ENCODE assay signal across 20 cellular contexts in genomic region chr17:55274371-55275255, GRCh38. TPM values are rescaled to one million over a fixed set of nuclear protein-coding genes. Genes with fewer than 3 reads are reported as not detected.
A peak's percentile ranks its signal among the peaks of the same experiment; 100 is the strongest.
DNase-seq lines count a peak whose midpoint lies in the region; ATAC-seq and TF ChIP-seq lines count a peak whose summit lies in the region.
"Had no signal": no experiment of that assay in that cellular context is flagged by ENCODE, and none has a peak within 500 bp of the region (broad histone marks: within the 10 kb centered on the region; RNA-seq: fewer than 3 reads in every experiment).

No MANE protein-coding gene starts in this region.

- H3K4me1 ChIP-seq in liver (ENCODE audit: control insufficient read depth in 4 of 4, insufficient read depth in 4 of 4, low read length in 3 of 4) (peaks cover 8 to 61% (median 50%) of the 10 kb centered on the region in 4 donors), skeletal muscle tissue (ENCODE audit: control insufficient read depth in 3 of 3, insufficient read depth in 3 of 3, low read length in 3 of 3) (peaks cover 14 to 42% (median 20%) of the 10 kb centered on the region in 3 donors)

- H3K27me3 ChIP-seq in liver (ENCODE audit: control insufficient read depth in 4 of 4, insufficient read depth in 4 of 4, low read length in 3 of 4) (no peaks in the 10 kb centered on the region), skeletal muscle tissue (ENCODE audit: control insufficient read depth in 3 of 3, insufficient read depth in 3 of 3, low read length in 3 of 3) (no peaks in the 10 kb centered on the region)
- H3K27me3 ChIP-seq: MG63 had no signal

- peaks cover 0 to 3% (median 0%) of the 10 kb centered on the region in 4 donors for H3K36me3 ChIP-seq in liver (ENCODE audit: control insufficient read depth in 4 of 4, insufficient read depth in 3 of 4, low read depth in 1 of 4, low read length in 3 of 4)
- no peaks in the 10 kb centered on the region for H3K36me3 ChIP-seq in skeletal muscle tissue (ENCODE audit: control insufficient read depth in 3 of 3, insufficient read depth in 3 of 3, low read length in 3 of 3)
- H3K36me3 ChIP-seq: MG63 had no signal

- peak overlapping the region in 1 of 3 donors; percentile 4 for H3K4me3 ChIP-seq in liver (ENCODE audit: low read depth in 1 of 3, low read length in 3 of 3)
- H3K4me3 ChIP-seq in skeletal muscle tissue (ENCODE audit: low read length in 3 of 3) = no peak overlapping the region
- no peak overlapping the region for H3K4me3 ChIP-seq in lower leg skin (ENCODE audit: low read depth, poor library complexity, severe bottlenecking)
- H3K4me3 ChIP-seq: MG63 had no signal

- TF ChIP-seq CTCF in liver (IDR thresholded peaks at IDR 0.05; ENCODE audit: low read depth, low read length, missing input control) = no peak
- TF ChIP-seq CTCF in lower leg skin (IDR thresholded peaks at IDR 0.05) = no peak

- in situ Hi-C loops in G401 (cut with HindIII; ENCODE audit: low sequenced_read_pairs) = no loop called here

- H3K9me3 ChIP-seq in liver (ENCODE audit: control insufficient read depth in 4 of 4, low read length in 3 of 4) (no peaks in the 10 kb centered on the region), skeletal muscle tissue (ENCODE audit: control insufficient read depth in 3 of 3, low read length in 3 of 3) (no peaks in the 10 kb centered on the region)
- H3K9me3 ChIP-seq: MG63 had no signal

- no peak for TF ChIP-seq RAD21 in liver (IDR thresholded peaks at IDR 0.05)

- intact Hi-C loops in Right ventricle myocardium superior (cut with DNase I) (no loop called here), cardiac septum (cut with DNase I) (no loop called here), lower leg skin (cut with DNase I; ENCODE audit: low total_unique reads) (no loop called here)

- ATAC-seq in Right ventricle myocardium superior (ENCODE audit: poor library complexity) (peak; percentile 20), HG02870 (IDR thresholded peaks at IDR 0.05; ENCODE audit: unreplicated experiment) (no peak)
- ATAC-seq: activated CD8-positive, alpha-beta memory T cell treated with anti-CD3 and anti-CD28 coated beads, Interleukin-2, amount 10 ng/mL, durations not matched to agents 7 days and 5 days; naive thymus-derived CD4-positive, alpha-beta T cell had no signal

- peak overlapping the region; percentile 89 to 94 for H3K27ac ChIP-seq in liver (ENCODE audit: low read depth in 1 of 2, low read length in 2 of 2)
- H3K27ac ChIP-seq in skeletal muscle tissue (ENCODE audit: low read depth, low read length) = peak overlapping the region; percentile 86

- peak overlapping the region in 1 of 2 donors; percentile 92 for H3K9ac ChIP-seq in liver (ENCODE audit: low read depth in 1 of 2, low read length in 2 of 2)
- peak overlapping the region in 2 of 3 donors; percentile 72 to 82 for H3K9ac ChIP-seq in skeletal muscle tissue (ENCODE audit: low read depth in 1 of 3, low read length in 3 of 3)

- WGBS in liver = 47% methylated on average over 7 of the region's 7 CpGs
- WGBS in lower leg skin, 2 donors = 63 to 69% methylated on average over 7 of the region's 7 CpGs

- no peak for DNase-seq in Right ventricle myocardium superior
- DNase-seq in cardiac septum (ENCODE audit: low spot score) = no peak
- no peak for DNase-seq in kidney tubule cell (ENCODE audit: low spot score)
- no peak for DNase-seq in G401 (ENCODE audit: low spot score)
- DNase-seq in lower leg skin (ENCODE audit: low spot score in 2 of 2) = no peak
- DNase-seq: activated CD4-positive, CD25-positive, alpha-beta regulatory T cell treated with anti-CD3 and anti-CD28 coated beads, Interleukin-2, amount 50 U/mL, for 72 hours; activated CD8-positive, alpha-beta memory T cell treated with anti-CD3 and anti-CD28 coated beads, Interleukin-2, amount 10 ng/mL, durations not matched to agents 7 days and 5 days; activated effector memory CD4-positive, alpha-beta T cell treated with anti-CD3 and anti-CD28 coated beads, Interleukin-2, amount 50 U/mL, for 16 hours; DMS79; naive thymus-derived CD4-positive, alpha-beta T cell; NCI-H1694 treated with DMSO at 0.1 percent for 48 hours; NCI-H510A treated with DMSO at 0.1 percent for 48 hours; SHP77 treated with DMSO at 0.1 percent for 48 hours; T-helper 9 cell had no signal

- TF ChIP-seq POLR2A in lower leg skin (IDR thresholded peaks at IDR 0.05) = no peak

TF ChIP-seq in liver, 16 proteins besides CTCF, POLR2A, EP300 and RAD21:
- TF ChIP-seq RXRA (IDR thresholded peaks at IDR 0.05) (peak; percentile 40 to 41), HNF4G (IDR thresholded peaks at IDR 0.05) (peak; percentile 57), HNF4A (conservative IDR thresholded peaks at IDR 0.05) (peak; percentile 84 to 94), JUND (IDR thresholded peaks at IDR 0.05) (no peak)
- TF ChIP-seq, protein P1, sequence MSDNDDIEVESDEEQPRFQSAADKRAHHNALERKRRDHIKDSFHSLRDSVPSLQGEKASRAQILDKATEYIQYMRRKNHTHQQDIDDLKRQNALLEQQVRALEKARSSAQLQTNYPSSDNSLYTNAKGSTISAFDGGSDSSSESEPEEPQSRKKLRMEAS (IDR thresholded peaks at IDR 0.05) = no peak

RNA-seq across cellular contexts. Expression of gene HLF, which starts 9.9 kb away (rescaled TPM):
- 31.6 TPM for total RNA-seq in Right ventricle myocardium superior
- total RNA-seq in cardiac septum = 9.8 TPM
- total RNA-seq in liver = 10 to 100 TPM in 1 of 2 donors, 1 to 10 TPM in 1; 8.0 to 59.3 TPM
- 10 to 100 TPM; 23.5 to 25.7 TPM for polyA plus RNA-seq in liver
- 4.7 TPM for total RNA-seq in skeletal muscle tissue
- 0.12 and 0.95 TPM in 2 replicates for total RNA-seq in G401 (2014; rRNA removed; shearing (Covaris generic))
- 10 to 100 TPM; 19.8 to 46.7 (median 29.9) TPM for total RNA-seq in lower leg skin
- total RNA-seq: dermis microvascular lymphatic vessel endothelial cell had no signal
- polyA plus RNA-seq: CD14-positive monocyte had no signal
